In the genomic region with DNA sequence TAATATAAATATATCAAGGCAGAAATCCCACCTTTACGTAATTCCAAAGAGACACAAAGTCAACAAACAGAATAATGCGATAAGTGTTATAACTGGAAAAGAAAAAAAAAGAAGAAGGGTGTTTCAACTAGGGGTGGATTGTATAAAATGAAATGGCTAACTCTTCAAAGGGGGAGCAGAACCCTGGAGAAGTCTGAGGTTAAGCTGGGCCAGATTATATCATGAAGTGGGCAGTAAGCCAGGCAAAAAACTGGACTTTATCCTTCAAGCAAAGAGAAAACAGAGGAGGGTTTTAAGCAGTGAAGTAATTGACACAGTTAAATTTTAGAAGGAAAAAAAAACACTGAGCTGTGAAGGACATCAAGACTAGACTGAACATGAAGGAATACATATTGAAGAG, we compare ENCODE assay signal across 1 cellular context.
TF ChIP-seq lines count a peak whose summit lies in the region.

No MANE protein-coding gene starts in this region.

TF ChIP-seq in HepG2, 621 proteins besides CTCF, POLR2A, EP300 and RAD21 (continued from another document and continues in another):
- TF ChIP-seq DMTF1 (CRISPR knock-in tag; IDR thresholded peaks at IDR 0.05) (no peak), PHF20 (CRISPR knock-in tag; IDR thresholded peaks at IDR 0.05) (no peak), SNRNP70 (IDR thresholded peaks at IDR 0.05; ENCODE audit: low read depth, low read length) (no peak), ZNF225 (CRISPR knock-in tag; IDR thresholded peaks at IDR 0.05) (no peak), ZBTB20 (CRISPR knock-in tag; IDR thresholded peaks at IDR 0.05; ENCODE audit: borderline replicate concordance, low read depth) (no peak), TCF7 (IDR thresholded peaks at IDR 0.05; ENCODE audit: low read depth) (peak; percentile 64), KDM5A (IDR thresholded peaks at IDR 0.05; ENCODE audit: borderline replicate concordance, low read length) (no peak), IRF2 (CRISPR knock-in tag; IDR thresholded peaks at IDR 0.05) (0 out of 2 replicates have a peak, but pooled peaks have one; percentile 38), HBP1 (CRISPR knock-in tag; IDR thresholded peaks at IDR 0.05; ENCODE audit: low read depth) (no peak), GZF1 (CRISPR knock-in tag; IDR thresholded peaks at IDR 0.05) (no peak), GTF3A (CRISPR knock-in tag; conservative IDR thresholded peaks at IDR 0.05) (no peak), MTF1 (CRISPR knock-in tag; IDR thresholded peaks at IDR 0.05) (no peak), ZNF354B (CRISPR knock-in tag; IDR thresholded peaks at IDR 0.05) (no peak), RAD51 (IDR thresholded peaks at IDR 0.05; ENCODE audit: borderline replicate concordance) (no peak), KDM1A (CRISPR knock-in tag; IDR thresholded peaks at IDR 0.05) (no peak), CBX1 (IDR thresholded peaks at IDR 0.05; ENCODE audit: low read depth) (no peak), ZNF737 (CRISPR knock-in tag; IDR thresholded peaks at IDR 0.05; ENCODE audit: borderline replicate concordance) (no peak), HNRNPK (IDR thresholded peaks at IDR 0.05; ENCODE audit: low read depth, low read length, poor library complexity, severe bottlenecking) (no peak), PTBP1 (IDR thresholded peaks at IDR 0.05; ENCODE audit: low read depth, low read length, poor library complexity, severe bottlenecking) (no peak), ZNF530 (CRISPR knock-in tag; IDR thresholded peaks at IDR 0.05; ENCODE audit: low read depth) (no peak), ZNF282 (IDR thresholded peaks at IDR 0.05; ENCODE audit: partially characterized antibody) (no peak), ATF1 (CRISPR knock-in tag; IDR thresholded peaks at IDR 0.05) (no peak), KLF6 (CRISPR knock-in tag; IDR thresholded peaks at IDR 0.05) (no peak), CENPX (CRISPR knock-in tag; IDR thresholded peaks at IDR 0.05) (no peak), ZNF136 (CRISPR knock-in tag; IDR thresholded peaks at IDR 0.05; ENCODE audit: low read depth) (no peak), ZNF550 (CRISPR knock-in tag; IDR thresholded peaks at IDR 0.05; ENCODE audit: borderline replicate concordance) (no peak), ZBTB4 (CRISPR knock-in tag; IDR thresholded peaks at IDR 0.05; ENCODE audit: borderline replicate concordance) (no peak), ZNF33B (CRISPR knock-in tag; IDR thresholded peaks at IDR 0.05) (no peak), THAP7 (CRISPR knock-in tag; IDR thresholded peaks at IDR 0.05) (no peak), ZNF496 (CRISPR knock-in tag; IDR thresholded peaks at IDR 0.05; ENCODE audit: insufficient replicate concordance) (no peak), ZNF432 (CRISPR knock-in tag; IDR thresholded peaks at IDR 0.05; ENCODE audit: borderline replicate concordance) (no peak), ZNF598 (CRISPR knock-in tag; IDR thresholded peaks at IDR 0.05; ENCODE audit: borderline replicate concordance) (no peak), RBM39 (IDR thresholded peaks at IDR 0.05; ENCODE audit: low read depth, low read length, poor library complexity, severe bottlenecking) (no peak), ZNF749 (CRISPR knock-in tag; IDR thresholded peaks at IDR 0.05; ENCODE audit: borderline replicate concordance) (no peak), ATM (IDR thresholded peaks at IDR 0.05; ENCODE audit: borderline replicate concordance) (no peak), HOXA3 (CRISPR knock-in tag; IDR thresholded peaks at IDR 0.05) (no peak), GFI1 (CRISPR knock-in tag; IDR thresholded peaks at IDR 0.05; ENCODE audit: borderline replicate concordance) (no peak), ZNF343 (CRISPR knock-in tag; IDR thresholded peaks at IDR 0.05) (no peak), ZNF678 (CRISPR knock-in tag; IDR thresholded peaks at IDR 0.05) (no peak), PCBP2 (optimal IDR thresholded peaks at IDR 0.05; ENCODE audit: low read depth, low read length, poor library complexity, severe bottlenecking) (no peak), MYNN (CRISPR knock-in tag; IDR thresholded peaks at IDR 0.05; ENCODE audit: low read depth) (no peak), ZBTB14 (CRISPR knock-in tag; IDR thresholded peaks at IDR 0.05) (no peak), TGIF2 (CRISPR knock-in tag; IDR thresholded peaks at IDR 0.05) (no peak), PRPF4 (IDR thresholded peaks at IDR 0.05; ENCODE audit: low read depth, low read length, poor library complexity, severe bottlenecking) (no peak), RNF2 (conservative IDR thresholded peaks at IDR 0.05; ENCODE audit: low read depth) (no peak)
- TF ChIP-seq, protein P1, sequence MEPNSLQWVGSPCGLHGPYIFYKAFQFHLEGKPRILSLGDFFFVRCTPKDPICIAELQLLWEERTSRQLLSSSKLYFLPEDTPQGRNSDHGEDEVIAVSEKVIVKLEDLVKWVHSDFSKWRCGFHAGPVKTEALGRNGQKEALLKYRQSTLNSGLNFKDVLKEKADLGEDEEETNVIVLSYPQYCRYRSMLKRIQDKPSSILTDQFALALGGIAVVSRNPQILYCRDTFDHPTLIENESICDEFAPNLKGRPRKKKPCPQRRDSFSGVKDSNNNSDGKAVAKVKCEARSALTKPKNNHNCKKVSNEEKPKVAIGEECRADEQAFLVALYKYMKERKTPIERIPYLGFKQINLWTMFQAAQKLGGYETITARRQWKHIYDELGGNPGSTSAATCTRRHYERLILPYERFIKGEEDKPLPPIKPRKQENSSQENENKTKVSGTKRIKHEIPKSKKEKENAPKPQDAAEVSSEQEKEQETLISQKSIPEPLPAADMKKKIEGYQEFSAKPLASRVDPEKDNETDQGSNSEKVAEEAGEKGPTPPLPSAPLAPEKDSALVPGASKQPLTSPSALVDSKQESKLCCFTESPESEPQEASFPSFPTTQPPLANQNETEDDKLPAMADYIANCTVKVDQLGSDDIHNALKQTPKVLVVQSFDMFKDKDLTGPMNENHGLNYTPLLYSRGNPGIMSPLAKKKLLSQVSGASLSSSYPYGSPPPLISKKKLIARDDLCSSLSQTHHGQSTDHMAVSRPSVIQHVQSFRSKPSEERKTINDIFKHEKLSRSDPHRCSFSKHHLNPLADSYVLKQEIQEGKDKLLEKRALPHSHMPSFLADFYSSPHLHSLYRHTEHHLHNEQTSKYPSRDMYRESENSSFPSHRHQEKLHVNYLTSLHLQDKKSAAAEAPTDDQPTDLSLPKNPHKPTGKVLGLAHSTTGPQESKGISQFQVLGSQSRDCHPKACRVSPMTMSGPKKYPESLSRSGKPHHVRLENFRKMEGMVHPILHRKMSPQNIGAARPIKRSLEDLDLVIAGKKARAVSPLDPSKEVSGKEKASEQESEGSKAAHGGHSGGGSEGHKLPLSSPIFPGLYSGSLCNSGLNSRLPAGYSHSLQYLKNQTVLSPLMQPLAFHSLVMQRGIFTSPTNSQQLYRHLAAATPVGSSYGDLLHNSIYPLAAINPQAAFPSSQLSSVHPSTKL (CRISPR knock-in tag; IDR thresholded peaks at IDR 0.05) = peak; percentile 84
- TF ChIP-seq, protein P2, sequence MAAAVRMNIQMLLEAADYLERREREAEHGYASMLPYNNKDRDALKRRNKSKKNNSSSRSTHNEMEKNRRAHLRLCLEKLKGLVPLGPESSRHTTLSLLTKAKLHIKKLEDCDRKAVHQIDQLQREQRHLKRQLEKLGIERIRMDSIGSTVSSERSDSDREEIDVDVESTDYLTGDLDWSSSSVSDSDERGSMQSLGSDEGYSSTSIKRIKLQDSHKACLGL (CRISPR knock-in tag; IDR thresholded peaks at IDR 0.05) = no peak
- TF ChIP-seq, protein P3, sequence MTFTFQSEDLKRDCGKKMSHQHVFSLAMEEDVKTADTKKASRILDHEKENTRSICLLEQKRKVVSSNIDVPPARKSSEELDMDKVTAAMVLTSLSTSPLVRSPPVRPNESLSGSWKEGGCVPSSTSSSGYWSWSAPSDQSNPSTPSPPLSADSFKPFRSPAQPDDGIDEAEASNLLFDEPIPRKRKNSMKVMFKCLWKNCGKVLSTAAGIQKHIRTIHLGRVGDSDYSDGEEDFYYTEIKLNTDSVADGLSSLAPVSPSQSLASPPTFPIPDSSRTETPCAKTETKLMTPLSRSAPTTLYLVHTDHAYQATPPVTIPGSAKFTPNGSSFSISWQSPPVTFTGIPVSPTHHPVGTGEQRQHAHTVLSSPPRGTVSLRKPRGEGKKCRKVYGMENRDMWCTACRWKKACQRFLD (CRISPR knock-in tag; IDR thresholded peaks at IDR 0.05; ENCODE audit: borderline replicate concordance) = no peak
- TF ChIP-seq, protein P4, sequence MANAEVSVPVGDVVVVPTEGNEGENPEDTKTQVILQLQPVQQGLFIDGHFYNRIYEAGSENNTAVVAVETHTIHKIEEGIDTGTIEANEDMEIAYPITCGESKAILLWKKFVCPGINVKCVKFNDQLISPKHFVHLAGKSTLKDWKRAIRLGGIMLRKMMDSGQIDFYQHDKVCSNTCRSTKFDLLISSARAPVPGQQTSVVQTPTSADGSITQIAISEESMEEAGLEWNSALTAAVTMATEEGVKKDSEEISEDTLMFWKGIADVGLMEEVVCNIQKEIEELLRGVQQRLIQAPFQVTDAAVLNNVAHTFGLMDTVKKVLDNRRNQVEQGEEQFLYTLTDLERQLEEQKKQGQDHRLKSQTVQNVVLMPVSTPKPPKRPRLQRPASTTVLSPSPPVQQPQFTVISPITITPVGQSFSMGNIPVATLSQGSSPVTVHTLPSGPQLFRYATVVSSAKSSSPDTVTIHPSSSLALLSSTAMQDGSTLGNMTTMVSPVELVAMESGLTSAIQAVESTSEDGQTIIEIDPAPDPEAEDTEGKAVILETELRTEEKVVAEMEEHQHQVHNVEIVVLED (CRISPR knock-in tag; IDR thresholded peaks at IDR 0.05; ENCODE audit: borderline replicate concordance) = no peak
